1 cellular context compared by ENCODE assay signal in genomic region chr5:10320793-10321192, GRCh38.
A peak's percentile ranks its signal among the peaks of the same experiment; 100 is the strongest.
TF ChIP-seq lines count a peak whose summit lies in the region.

No MANE protein-coding gene starts in this region.

TF ChIP-seq in K562, 482 proteins besides CTCF, POLR2A, EP300 and RAD21 (continued from another document and continues in another):
- TF ChIP-seq CUX1 (CRISPR knock-in tag; IDR thresholded peaks at IDR 0.05), result no peak
- TF ChIP-seq DEAF1 (CRISPR knock-in tag; IDR thresholded peaks at IDR 0.05), result no peak
- peak in 1 of 2 experiments; percentile 29 for TF ChIP-seq E2F6 (IDR thresholded peaks at IDR 0.05; ENCODE audit: borderline replicate concordance in 1 of 2, extremely low read depth in 1 of 2, insufficient read depth in 1 of 2, insufficient read length in 1 of 2, low read depth in 1 of 2, low read length in 1 of 2, poor library complexity in 1 of 2, severe bottlenecking in 1 of 2)
- TF ChIP-seq CCAR2 (IDR thresholded peaks at IDR 0.05; ENCODE audit: low read depth, low read length), result no peak
- TF ChIP-seq XRCC3 (IDR thresholded peaks at IDR 0.05), result no peak
- TF ChIP-seq ZFP91 (CRISPR knock-in tag; IDR thresholded peaks at IDR 0.05), result no peak
- TF ChIP-seq RBM14 (IDR thresholded peaks at IDR 0.05; ENCODE audit: borderline replicate concordance, insufficient read depth, low read depth, low read length), result no peak
- TF ChIP-seq GATA2 (CRISPR knock-in tag; IDR thresholded peaks at IDR 0.05), result no peak
- 0 out of 2 replicates have a peak, but pooled peaks have one; percentile 33 for TF ChIP-seq POLR2AphosphoS5 (IDR thresholded peaks at IDR 0.05; ENCODE audit: control insufficient read depth, insufficient read depth, low read depth, low read length)
- TF ChIP-seq KDM4B (IDR thresholded peaks at IDR 0.05; ENCODE audit: borderline replicate concordance in 2 of 2, low read depth in 1 of 2), result no peak
- TF ChIP-seq ID3 (CRISPR knock-in tag; IDR thresholded peaks at IDR 0.05), result no peak
- TF ChIP-seq ID3 (tag; IDR thresholded peaks at IDR 0.05), result no peak
- no peak for TF ChIP-seq ZNF184 (CRISPR knock-in tag; IDR thresholded peaks at IDR 0.05)
- no peak for TF ChIP-seq CEBPZ (IDR thresholded peaks at IDR 0.05; ENCODE audit: borderline replicate concordance, low read depth, low read length)
- no peak for TF ChIP-seq PHB (CRISPR knock-in tag; IDR thresholded peaks at IDR 0.05)
- no peak for TF ChIP-seq ARHGAP35 (IDR thresholded peaks at IDR 0.05; ENCODE audit: partially characterized antibody)
- no peak for TF ChIP-seq ZNF407 (IDR thresholded peaks at IDR 0.05; ENCODE audit: low read depth)
- TF ChIP-seq LEF1 (IDR thresholded peaks at IDR 0.05), result peak; percentile 73
- TF ChIP-seq FOXJ2 (tag; IDR thresholded peaks at IDR 0.05), result no peak
- no peak for TF ChIP-seq MED1 (CRISPR knock-in tag; IDR thresholded peaks at IDR 0.05; ENCODE audit: borderline replicate concordance)
- no peak for TF ChIP-seq BACH1 (tag; IDR thresholded peaks at IDR 0.05)
- TF ChIP-seq SREBF2 (CRISPR knock-in tag; IDR thresholded peaks at IDR 0.05), result no peak
- TF ChIP-seq HDGF (IDR thresholded peaks at IDR 0.05), result 0 out of 2 replicates have a peak, but pooled peaks have one; percentile 39
- TF ChIP-seq CBFA2T2 (conservative IDR thresholded peaks at IDR 0.05), result no peak
- TF ChIP-seq PREB (CRISPR knock-in tag; IDR thresholded peaks at IDR 0.05), result no peak
- TF ChIP-seq HOMEZ (CRISPR knock-in tag; IDR thresholded peaks at IDR 0.05), result no peak
- no peak for TF ChIP-seq SRSF9 (IDR thresholded peaks at IDR 0.05; ENCODE audit: borderline replicate concordance, low read depth, low read length)
- no peak for TF ChIP-seq ZNF77 (CRISPR knock-in tag; IDR thresholded peaks at IDR 0.05)
- TF ChIP-seq RBM34 (IDR thresholded peaks at IDR 0.05; ENCODE audit: borderline replicate concordance, insufficient read depth, low read length), result no peak
- TF ChIP-seq ZNF586 (CRISPR knock-in tag; conservative IDR thresholded peaks at IDR 0.05), result no peak
- 0 out of 2 replicates have a peak, but pooled peaks have one; percentile 38 for TF ChIP-seq ZNF766 (CRISPR knock-in tag; conservative IDR thresholded peaks at IDR 0.05)
- TF ChIP-seq MBD2 (IDR thresholded peaks at IDR 0.05; ENCODE audit: borderline replicate concordance, low read depth), result no peak
